19 cellular contexts compared by ENCODE assay signal in genomic region chr9:94984891-94985476, GRCh38.
"Had no signal": no experiment of that assay in that cellular context is flagged by ENCODE, and none has a peak within 500 bp of the region (broad histone marks: within the 10 kb centered on the region; RNA-seq: fewer than 3 reads in every experiment).

No MANE protein-coding gene starts in this region.

- H3K4me1 ChIP-seq: prostate gland, spleen, upper lobe of left lung had no signal

- H3K27ac Mint-ChIP-seq: activated CD4-positive, alpha-beta memory T cell treated with anti-CD3 and anti-CD28 coated beads, Interleukin-2, amount 10 ng/mL, durations not matched to agents 7 days and 5 days; activated naive CD8-positive, alpha-beta T cell treated with anti-CD3 and anti-CD28 coated beads, Interleukin-2, amount 10 ng/mL, durations not matched to agents 7 days and 5 days; activated T-cell treated with anti-CD3 and anti-CD28 coated beads, Interleukin-2, amount 50 U/mL, for 24 hours; activated T-helper 17 cell treated with anti-CD3 and anti-CD28 coated beads, Interleukin-2, amount 50 U/mL, for 72 hours; memory B cell; natural killer cell treated with Interleukin-12 subunit alpha and Interleukin-12 subunit beta and Interleukin-15 and Interleukin-18, amount 100 ng/mL, for 72 hours; T-helper 17 cell had no signal

- H3K4me3 ChIP-seq: prostate gland, spleen, thoracic aorta, upper lobe of left lung had no signal

- H3K4me1 Mint-ChIP-seq: memory B cell had no signal

- H3K9me3 ChIP-seq: prostate gland, spleen, thoracic aorta, upper lobe of left lung had no signal

- H3K9me3 Mint-ChIP-seq: activated CD4-positive, alpha-beta memory T cell treated with anti-CD3 and anti-CD28 coated beads, Interleukin-2, amount 10 ng/mL, durations not matched to agents 7 days and 5 days; activated naive CD8-positive, alpha-beta T cell treated with anti-CD3 and anti-CD28 coated beads, Interleukin-2, amount 10 ng/mL, durations not matched to agents 7 days and 5 days; activated T-cell treated with anti-CD3 and anti-CD28 coated beads, Interleukin-2, amount 50 U/mL, for 24 hours; activated T-helper 17 cell treated with anti-CD3 and anti-CD28 coated beads, Interleukin-2, amount 50 U/mL, for 72 hours; memory B cell; natural killer cell treated with Interleukin-12 subunit alpha and Interleukin-12 subunit beta and Interleukin-15 and Interleukin-18, amount 100 ng/mL, for 72 hours had no signal

- H3K27me3 Mint-ChIP-seq: activated CD4-positive, alpha-beta memory T cell treated with anti-CD3 and anti-CD28 coated beads, Interleukin-2, amount 10 ng/mL, durations not matched to agents 7 days and 5 days; activated T-cell treated with anti-CD3 and anti-CD28 coated beads, Interleukin-2, amount 50 U/mL, for 24 hours; activated T-helper 17 cell treated with anti-CD3 and anti-CD28 coated beads, Interleukin-2, amount 50 U/mL, for 72 hours; memory B cell; natural killer cell treated with Interleukin-12 subunit alpha and Interleukin-12 subunit beta and Interleukin-15 and Interleukin-18, amount 100 ng/mL, for 72 hours; T-helper 17 cell had no signal

- H3K27me3 ChIP-seq: spleen, upper lobe of left lung had no signal

- ATAC-seq: activated T-helper 17 cell treated with anti-CD3 and anti-CD28 coated beads, Interleukin-2, amount 50 U/mL, for 72 hours; left ventricle myocardium superior; natural killer cell treated with Interleukin-12 subunit alpha and Interleukin-12 subunit beta and Interleukin-15 and Interleukin-18, amount 100 ng/mL, for 72 hours; T-helper 17 cell had no signal

- FAIRE-seq: bronchial epithelial cell, endometrium had no signal

- H3K4me3 Mint-ChIP-seq: activated CD4-positive, alpha-beta memory T cell treated with anti-CD3 and anti-CD28 coated beads, Interleukin-2, amount 10 ng/mL, durations not matched to agents 7 days and 5 days; activated naive CD8-positive, alpha-beta T cell treated with anti-CD3 and anti-CD28 coated beads, Interleukin-2, amount 10 ng/mL, durations not matched to agents 7 days and 5 days; activated T-cell treated with anti-CD3 and anti-CD28 coated beads, Interleukin-2, amount 50 U/mL, for 24 hours; activated T-helper 17 cell treated with anti-CD3 and anti-CD28 coated beads, Interleukin-2, amount 50 U/mL, for 72 hours; memory B cell; natural killer cell treated with Interleukin-12 subunit alpha and Interleukin-12 subunit beta and Interleukin-15 and Interleukin-18, amount 100 ng/mL, for 72 hours; T-helper 17 cell had no signal

- H3K36me3 ChIP-seq: prostate gland, upper lobe of left lung had no signal

- H3K36me3 Mint-ChIP-seq: natural killer cell treated with Interleukin-12 subunit alpha and Interleukin-12 subunit beta and Interleukin-15 and Interleukin-18, amount 100 ng/mL, for 72 hours had no signal

- H3K27ac ChIP-seq: prostate gland, spleen, thoracic aorta, upper lobe of left lung had no signal

- DNase-seq: activated CD4-positive, alpha-beta memory T cell treated with anti-CD3 and anti-CD28 coated beads, Interleukin-2, amount 10 ng/mL, durations not matched to agents 7 days and 5 days; activated CD4-positive, alpha-beta T cell treated with anti-CD3 and anti-CD28 coated beads for 48 hours; activated CD4-positive, CD25-positive, alpha-beta regulatory T cell; activated naive CD8-positive, alpha-beta T cell treated with anti-CD3 and anti-CD28 coated beads, Interleukin-2, amount 10 ng/mL, durations not matched to agents 7 days and 5 days; activated T-cell treated with anti-CD3 and anti-CD28 coated beads, Interleukin-2, amount 50 U/mL, for 24 hours; amygdala; left ventricle myocardium superior; spleen; stimulated activated CD4-positive, alpha-beta T cell treated with anti-CD3 and anti-CD28 coated beads, Interleukin-4, amount 100 ng/mL, for 24 hours; stimulated activated naive CD4-positive, alpha-beta T cell treated with Interleukin-2 at 50 U/mL for 16 hours; T-helper 17 cell had no signal
